17 cellular contexts compared by ENCODE assay signal in genomic region chr2:199684168-199684567, GRCh38.
"Had no signal": no experiment of that assay in that cellular context is flagged by ENCODE, and none has a peak within 500 bp of the region (broad histone marks: within the 10 kb centered on the region; RNA-seq: fewer than 3 reads in every experiment).

No MANE protein-coding gene starts in this region.

- H3K27me3 ChIP-seq: ascending aorta, foreskin keratinocyte, neutrophil, upper lobe of right lung had no signal

- H3K9me3 ChIP-seq: ascending aorta, neutrophil, thoracic aorta, upper lobe of right lung had no signal

- H3K4me1 Mint-ChIP-seq: activated T-helper 17 cell treated with anti-CD3 and anti-CD28 coated beads, Interleukin-2, amount 50 U/mL, for 72 hours; stimulated activated effector memory CD8-positive, alpha-beta T cell treated with anti-CD3 and anti-CD28 coated beads, Interleukin-12 subunit alpha, Interleukin-12 subunit beta, amount 100 ng/mL, for 72 hours had no signal

- H3K27me3 Mint-ChIP-seq: activated naive CD4-positive, alpha-beta T cell treated with anti-CD3 and anti-CD28 coated beads, Interleukin-2, amount 10 ng/mL, durations not matched to agents 7 days and 5 days had no signal

- H3K27ac ChIP-seq: ascending aorta, foreskin keratinocyte, neutrophil, parathyroid adenoma, thoracic aorta, upper lobe of right lung, VCaP had no signal

- H3K36me3 Mint-ChIP-seq: activated naive CD4-positive, alpha-beta T cell treated with anti-CD3 and anti-CD28 coated beads, Interleukin-2, amount 10 ng/mL, durations not matched to agents 7 days and 5 days; naive thymus-derived CD8-positive, alpha-beta T cell; stimulated activated effector memory CD8-positive, alpha-beta T cell treated with anti-CD3 and anti-CD28 coated beads, Interleukin-12 subunit alpha, Interleukin-12 subunit beta, amount 100 ng/mL, for 72 hours had no signal

- H3K79me2 ChIP-seq: parathyroid adenoma had no signal

- H3K36me3 ChIP-seq: ascending aorta, neutrophil, thoracic aorta, upper lobe of right lung had no signal

- H3K27ac Mint-ChIP-seq: activated naive CD4-positive, alpha-beta T cell treated with anti-CD3 and anti-CD28 coated beads, Interleukin-2, amount 10 ng/mL, durations not matched to agents 7 days and 5 days; activated T-helper 17 cell treated with anti-CD3 and anti-CD28 coated beads, Interleukin-2, amount 50 U/mL, for 72 hours; naive thymus-derived CD8-positive, alpha-beta T cell; stimulated activated effector memory CD8-positive, alpha-beta T cell treated with anti-CD3 and anti-CD28 coated beads, Interleukin-12 subunit alpha, Interleukin-12 subunit beta, amount 100 ng/mL, for 72 hours had no signal

- H3K4me1 ChIP-seq: ascending aorta, foreskin keratinocyte, parathyroid adenoma, upper lobe of right lung had no signal

- DNase-seq: activated CD4-positive, alpha-beta T cell treated with anti-CD3 and anti-CD28 coated beads for 1 hour; activated CD4-positive, alpha-beta T cell treated with anti-CD3 and anti-CD28 coated beads, Interleukin-2, amount 50 U/mL, for 4 hours; activated naive CD4-positive, alpha-beta T cell treated with anti-CD3 and anti-CD28 coated beads, Interleukin-2, amount 10 ng/mL, durations not matched to agents 7 days and 5 days; activated T-cell treated with anti-CD3 and anti-CD28 coated beads for 4 hours; foreskin keratinocyte; glutamatergic neuron; mesenchymal stem cell; naive thymus-derived CD8-positive, alpha-beta T cell; upper lobe of right lung had no signal

- H3K9me3 Mint-ChIP-seq: activated naive CD4-positive, alpha-beta T cell treated with anti-CD3 and anti-CD28 coated beads, Interleukin-2, amount 10 ng/mL, durations not matched to agents 7 days and 5 days; activated T-helper 17 cell treated with anti-CD3 and anti-CD28 coated beads, Interleukin-2, amount 50 U/mL, for 72 hours; stimulated activated effector memory CD8-positive, alpha-beta T cell treated with anti-CD3 and anti-CD28 coated beads, Interleukin-12 subunit alpha, Interleukin-12 subunit beta, amount 100 ng/mL, for 72 hours had no signal

- H3K9ac ChIP-seq: parathyroid adenoma had no signal

- H2AFZ ChIP-seq: parathyroid adenoma had no signal

- H3K4me3 ChIP-seq: ascending aorta, thoracic aorta, upper lobe of right lung had no signal

- H3K4me3 Mint-ChIP-seq: activated naive CD4-positive, alpha-beta T cell treated with anti-CD3 and anti-CD28 coated beads, Interleukin-2, amount 10 ng/mL, durations not matched to agents 7 days and 5 days; activated T-helper 17 cell treated with anti-CD3 and anti-CD28 coated beads, Interleukin-2, amount 50 U/mL, for 72 hours; naive thymus-derived CD8-positive, alpha-beta T cell; stimulated activated effector memory CD8-positive, alpha-beta T cell treated with anti-CD3 and anti-CD28 coated beads, Interleukin-12 subunit alpha, Interleukin-12 subunit beta, amount 100 ng/mL, for 72 hours had no signal

- ATAC-seq: activated T-helper 17 cell treated with anti-CD3 and anti-CD28 coated beads, Interleukin-2, amount 50 U/mL, for 72 hours; esophagus mucosa; foreskin keratinocyte; naive thymus-derived CD8-positive, alpha-beta T cell; stimulated activated effector memory CD8-positive, alpha-beta T cell treated with anti-CD3 and anti-CD28 coated beads, Interleukin-12 subunit alpha, Interleukin-12 subunit beta, amount 100 ng/mL, for 72 hours; upper lobe of right lung had no signal
